ENCODE assay signal across 9 cellular contexts in the genomic region with DNA sequence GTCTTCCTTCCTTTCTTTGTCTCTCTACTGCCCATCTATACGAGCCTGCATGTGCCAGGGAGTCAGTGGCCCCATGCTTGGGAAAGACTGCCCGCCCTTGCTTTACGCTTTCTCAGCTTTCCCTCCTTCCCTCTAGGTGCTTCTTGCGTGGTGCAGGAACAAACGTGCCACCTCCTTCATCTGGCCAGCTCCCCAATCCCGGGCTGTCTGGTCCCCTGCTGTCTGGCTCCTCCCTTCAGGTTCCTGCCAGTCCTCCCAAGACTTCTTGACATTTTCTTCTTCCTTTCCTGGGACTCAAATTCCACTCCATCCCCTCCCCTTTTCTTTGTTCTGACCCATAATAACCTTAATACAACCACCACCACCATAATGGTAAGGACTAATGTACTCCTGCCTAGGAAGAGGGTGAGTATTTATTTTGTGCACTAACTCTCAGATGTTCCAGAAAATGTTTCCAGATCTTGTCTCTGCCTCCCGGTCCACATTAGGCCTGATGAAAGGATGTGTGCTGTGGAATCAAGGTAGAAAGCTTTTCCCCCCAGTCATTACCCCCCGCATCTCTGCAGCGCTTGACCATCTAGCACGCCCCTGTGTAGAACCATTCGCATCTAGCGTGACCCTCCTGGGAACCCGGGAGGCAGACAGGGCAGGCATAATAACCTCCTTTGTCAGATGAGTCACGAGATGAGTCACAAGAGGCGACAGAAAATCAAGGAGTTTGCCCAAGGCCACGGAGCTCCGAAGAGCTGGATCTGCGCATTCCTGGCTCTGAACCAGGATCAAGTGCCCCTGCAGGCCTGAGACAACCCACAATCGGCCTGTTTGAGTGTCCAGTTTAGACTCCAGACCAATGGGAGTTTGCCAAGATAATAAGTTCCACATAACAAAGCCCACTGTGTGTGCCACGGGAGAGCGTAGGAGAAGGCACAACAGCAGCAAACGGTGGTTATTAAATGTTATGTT.
DNase-seq lines count a peak whose midpoint lies in the region; TF ChIP-seq lines count a peak whose summit lies in the region.
"Had no signal": no experiment of that assay in that cellular context is flagged by ENCODE, and none has a peak within 500 bp of the region (broad histone marks: within the 10 kb centered on the region; RNA-seq: fewer than 3 reads in every experiment).

No MANE protein-coding gene starts in this region.

- peak overlapping the region; percentile 20 for H3K4me2 ChIP-seq in hepatocyte
- H3K4me2 ChIP-seq in MM.1S (ENCODE audit: low read depth, low read length), result no peak overlapping the region
- H3K4me2 ChIP-seq: BLaER1 treated with 17β-estradiol and CSF1 and Interleukin-3, amounts not matched to agents 10 nM and 100 nM had no signal

- peaks cover 20% of the 10 kb centered on the region for H3F3A ChIP-seq in MM.1S (ENCODE audit: insufficient read depth, low read length)

- TF ChIP-seq POLR2A in thyroid gland (IDR thresholded peaks at IDR 0.05), result no peak

- H3K4me3 ChIP-seq in hepatocyte (no peak overlapping the region), thyroid gland (replicated peaks in 1 of 3) (no peak overlapping the region), coronary artery (no peak overlapping the region), MM.1S (ENCODE audit: low read length) (no peak overlapping the region)
- H3K4me3 ChIP-seq: BLaER1 treated with 17β-estradiol and CSF1 and Interleukin-3, amounts not matched to agents 10 nM and 100 nM had no signal

- H3K79me2 ChIP-seq in hepatocyte (no peaks in the 10 kb centered on the region), MM.1S (ENCODE audit: low read length) (no peaks in the 10 kb centered on the region)

- in situ Hi-C loops in KBM-7 (cut with MboI; ENCODE audit: low pct_unique_long_range_greater_than_20kb, low sequenced_read_pairs), result no loop called here

- H3K9me3 ChIP-seq in hepatocyte (ENCODE audit: low read depth), result no peaks in the 10 kb centered on the region
- H3K9me3 ChIP-seq in thyroid gland, result no peaks in the 10 kb centered on the region
- H3K9me3 ChIP-seq in MM.1S (replicated peaks; ENCODE audit: insufficient read depth, low read length), result no peaks in the 10 kb centered on the region
- H3K9me3 ChIP-seq: BLaER1 treated with 17β-estradiol and CSF1 and Interleukin-3, amounts not matched to agents 10 nM and 100 nM had no signal

- intact Hi-C loops in thyroid gland (cut with DNase I), result no loop called here

- 47% methylated on average over 22 of the region's 22 CpGs for WGBS in hepatocyte (ENCODE audit: low lambda C conversion rate, missing lambda C conversion rate)
- WGBS in thyroid gland, 2 donors, result 51 to 52% methylated on average over 22 of the region's 22 CpGs

- H3K9me2 ChIP-seq in hepatocyte (replicated peaks; ENCODE audit: insufficient read depth) (no peaks in the 10 kb centered on the region), MM.1S (replicated peaks; ENCODE audit: insufficient read depth, low read length) (no peaks in the 10 kb centered on the region)

- no peaks in the 10 kb centered on the region for H3K27me3 ChIP-seq in hepatocyte
- no peaks in the 10 kb centered on the region for H3K27me3 ChIP-seq in thyroid gland
- peaks cover 56% of the 10 kb centered on the region for H3K27me3 ChIP-seq in MM.1S (replicated peaks; ENCODE audit: insufficient read depth, low read length)
- H3K27me3 ChIP-seq: BLaER1 treated with 17β-estradiol and CSF1 and Interleukin-3, amounts not matched to agents 10 nM and 100 nM had no signal

- H4K20me1 ChIP-seq in hepatocyte (ENCODE audit: insufficient read depth, poor library complexity, severe bottlenecking), result no peaks in the 10 kb centered on the region
- peaks cover 7% of the 10 kb centered on the region; the same call in 1 of the 2 replicates for H4K20me1 ChIP-seq in MM.1S (ENCODE audit: insufficient read depth, low read length)

- H3K36me3 ChIP-seq in hepatocyte (replicated peaks; ENCODE audit: insufficient read depth, low read depth) (no peaks in the 10 kb centered on the region), thyroid gland (no peaks in the 10 kb centered on the region), MM.1S (replicated peaks; ENCODE audit: insufficient read depth, low read length) (no peaks in the 10 kb centered on the region)
- H3K36me3 ChIP-seq: BLaER1 treated with 17β-estradiol and CSF1 and Interleukin-3, amounts not matched to agents 10 nM and 100 nM had no signal

- H3K4me1 ChIP-seq in hepatocyte (ENCODE audit: insufficient read depth) (peaks cover 11% of the 10 kb centered on the region), thyroid gland (peaks cover 21 to 33% of the 10 kb centered on the region in 2 donors), MM.1S (ENCODE audit: low read length) (peaks cover 22% of the 10 kb centered on the region)

- TF ChIP-seq CTCF in VCaP (conservative IDR thresholded peaks at IDR 0.05) (no peak), hepatocyte (IDR thresholded peaks at IDR 0.05; ENCODE audit: poor library complexity) (no peak), thyroid gland (IDR thresholded peaks at IDR 0.05) (no peak), coronary artery (IDR thresholded peaks at IDR 0.05) (no peak), MM.1S (IDR thresholded peaks at IDR 0.05; ENCODE audit: low read length) (no peak)

- DNase-seq in NCI-H2107 treated with DMSO at 0.1 percent for 48 hours (lab: John Stamatoyannopoulos, UW; ENCODE audit: unreplicated experiment) (peak; percentile 91), NCI-H2107 (lab: John Stamatoyannopoulos, UW) (no peak), hepatocyte (ENCODE audit: low spot score) (peak; percentile 83), thyroid gland (peak; percentile 87 to 89), KBM-7 (no peak), coronary artery (ENCODE audit: low spot score) (no peak), MM.1S (no peak)

- H3K27ac ChIP-seq in VCaP, result peak overlapping the region; percentile 14; the same call in 1 of the 2 replicates
- peak overlapping the region; percentile 79 for H3K27ac ChIP-seq in hepatocyte
- peak overlapping the region; percentile 82 to 88 (median 82) for H3K27ac ChIP-seq in thyroid gland
- no peak overlapping the region for H3K27ac ChIP-seq in coronary artery
- no peak overlapping the region for H3K27ac ChIP-seq in MM.1S (ENCODE audit: low read length)
- H3K27ac ChIP-seq: BLaER1 treated with 17β-estradiol and CSF1 and Interleukin-3, amounts not matched to agents 10 nM and 100 nM had no signal

- no peak overlapping the region for H3K9ac ChIP-seq in MM.1S (ENCODE audit: low read length)
- H3K9ac ChIP-seq: BLaER1 treated with 17β-estradiol and CSF1 and Interleukin-3, amounts not matched to agents 10 nM and 100 nM had no signal

- H2AFZ ChIP-seq in hepatocyte, result peak overlapping the region; percentile 15
- H2AFZ ChIP-seq in MM.1S (ENCODE audit: low read length), result no peak overlapping the region

Comparison
In these comparisons a context has a peak if more than half of its experiments do, and no peak if none do; other contexts are left out.
1. DNase-seq: peak in NCI-H2107 treated with DMSO at 0.1 percent for 48 hours (single experiment), hepatocyte (single experiment) and thyroid gland (2 of 2); none in NCI-H2107 (single experiment), KBM-7 (single experiment), coronary artery (single experiment) and MM.1S (single experiment).
2. H3K27ac ChIP-seq: peak in VCaP (single experiment), hepatocyte (single experiment) and thyroid gland (3 of 3); none in coronary artery (0 of 2) and MM.1S (single experiment).